ENCODE assay signal across 9 cellular contexts in genomic region chr21:40013001-40013735, GRCh38.
"Had no signal": no experiment of that assay in that cellular context is flagged by ENCODE, and none has a peak within 500 bp of the region (broad histone marks: within the 10 kb centered on the region; RNA-seq: fewer than 3 reads in every experiment).

No MANE protein-coding gene starts in this region.

- H3K4me1 ChIP-seq: HAP-1 had no signal

- ATAC-seq: GM23338, HCT116 had no signal

- H2AFZ ChIP-seq: GM23248 had no signal

- H3K4me2 ChIP-seq: GM23338 had no signal

- H3K27ac ChIP-seq: GM23248 had no signal

- H3K36me3 ChIP-seq: HAP-1 had no signal

- DNase-seq: GM23248, GOT3, H7, H9, HCEC 1CT, HFFc6 had no signal

- H3K4me3 ChIP-seq: GM23248, GM23338, HAP-1 had no signal

- H3K9ac ChIP-seq: GM23248 had no signal
